In the genomic region with DNA sequence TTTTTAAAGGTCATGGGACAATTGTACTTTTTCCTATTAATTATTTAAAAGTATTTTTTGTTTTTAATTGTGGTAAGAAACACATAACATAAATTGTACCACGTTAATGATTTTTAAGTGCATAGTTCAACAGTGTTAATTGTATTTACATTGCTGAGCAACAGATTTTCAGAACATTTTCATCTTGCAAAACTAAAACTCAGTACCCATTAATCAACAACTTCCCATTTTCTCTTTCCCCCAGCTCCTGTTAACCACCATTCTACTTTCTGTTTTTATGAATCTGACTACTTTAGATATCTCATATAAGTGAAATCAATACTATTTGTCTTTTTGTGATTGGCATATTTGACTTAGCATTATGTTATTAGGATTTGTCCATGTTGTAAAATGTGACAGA, we compare ENCODE assay signal across 25 cellular contexts.
"Had no signal": no experiment of that assay in that cellular context is flagged by ENCODE, and none has a peak within 500 bp of the region (broad histone marks: within the 10 kb centered on the region; RNA-seq: fewer than 3 reads in every experiment).

No MANE protein-coding gene starts in this region.

- FAIRE-seq: keratinocyte had no signal

- DNase-seq: activated CD4-positive, alpha-beta memory T cell treated with anti-CD3 and anti-CD28 coated beads, Interleukin-2, amount 10 ng/mL, durations not matched to agents 7 days and 5 days; activated CD4-positive, alpha-beta T cell treated with anti-CD3 and anti-CD28 coated beads, Interleukin-2, amount 10 ng/mL, durations not matched to agents 24 days and 14 days; activated effector memory CD4-positive, alpha-beta T cell treated with Interleukin-2 at 50 U/mL for 16 hours; activated naive CD4-positive, alpha-beta T cell treated with anti-CD3 and anti-CD28 coated beads for 36 hours; activated naive CD8-positive, alpha-beta T cell treated with anti-CD3 and anti-CD28 coated beads, Interleukin-2, amount 10 ng/mL, durations not matched to agents 7 days and 5 days; activated T-cell treated with anti-CD3 and anti-CD28 coated beads, Interleukin-2, amount 50 U/mL, for 72 hours; amygdala; effector memory CD4-positive, alpha-beta T cell; lower lobe of right lung; mesendoderm; naive B cell; nucleus accumbens; posterior cingulate gyrus; right lobe of liver; stimulated activated CD4-positive, alpha-beta T cell treated with anti-CD3 and anti-CD28 coated beads, Interleukin-2, amount 100 ng/mL, for 24 hours; stimulated activated naive CD8-positive, alpha-beta T cell treated with anti-CD3 and anti-CD28 coated beads, Interleukin-15, amount 100 ng/mL, for 72 hours; tibial artery had no signal

- H3K9me3 ChIP-seq: lower lobe of right lung, right lobe of liver, tibial artery had no signal

- H3K36me3 ChIP-seq: lower lobe of right lung, right lobe of liver, tibial artery had no signal

- H3K4me1 Mint-ChIP-seq: activated CD4-positive, alpha-beta memory T cell treated with anti-CD3 and anti-CD28 coated beads, Interleukin-2, amount 10 ng/mL, durations not matched to agents 7 days and 5 days; activated CD4-positive, alpha-beta T cell treated with anti-CD3 and anti-CD28 coated beads, Interleukin-2, amount 10 ng/mL, durations not matched to agents 24 days and 14 days; activated naive CD8-positive, alpha-beta T cell treated with anti-CD3 and anti-CD28 coated beads, Interleukin-2, amount 10 ng/mL, durations not matched to agents 7 days and 5 days; naive B cell; stimulated activated effector memory CD8-positive, alpha-beta T cell treated with anti-CD3 and anti-CD28 coated beads, Interleukin-12 subunit alpha, Interleukin-12 subunit beta, amount 100 ng/mL, for 72 hours; stimulated activated naive CD8-positive, alpha-beta T cell treated with anti-CD3 and anti-CD28 coated beads, Interleukin-15, amount 100 ng/mL, for 72 hours had no signal

- H3K4me3 Mint-ChIP-seq: activated CD4-positive, alpha-beta memory T cell treated with anti-CD3 and anti-CD28 coated beads, Interleukin-2, amount 10 ng/mL, durations not matched to agents 7 days and 5 days; activated CD4-positive, alpha-beta T cell treated with anti-CD3 and anti-CD28 coated beads, Interleukin-2, amount 10 ng/mL, durations not matched to agents 24 days and 14 days; activated naive CD4-positive, alpha-beta T cell treated with anti-CD3 and anti-CD28 coated beads for 36 hours; activated naive CD8-positive, alpha-beta T cell treated with anti-CD3 and anti-CD28 coated beads, Interleukin-2, amount 10 ng/mL, durations not matched to agents 7 days and 5 days; activated T-cell treated with anti-CD3 and anti-CD28 coated beads, Interleukin-2, amount 50 U/mL, for 72 hours; dendritic cell treated with granulocyte-macrophage colony-stimulating factor and Interleukin-4, amounts not matched to agents 40 ng/mL and 50 ng/mL, for 4 days; stimulated activated effector memory CD8-positive, alpha-beta T cell treated with anti-CD3 and anti-CD28 coated beads, Interleukin-12 subunit alpha, Interleukin-12 subunit beta, amount 100 ng/mL, for 72 hours; stimulated activated naive CD8-positive, alpha-beta T cell treated with anti-CD3 and anti-CD28 coated beads, Interleukin-15, amount 100 ng/mL, for 72 hours had no signal

- H3K4me3 ChIP-seq: lower lobe of right lung, right lobe of liver, skin epidermis, tibial artery had no signal

- H3K27me3 Mint-ChIP-seq: activated CD4-positive, alpha-beta memory T cell treated with anti-CD3 and anti-CD28 coated beads, Interleukin-2, amount 10 ng/mL, durations not matched to agents 7 days and 5 days; activated CD4-positive, alpha-beta T cell treated with anti-CD3 and anti-CD28 coated beads, Interleukin-2, amount 10 ng/mL, durations not matched to agents 24 days and 14 days; activated naive CD8-positive, alpha-beta T cell treated with anti-CD3 and anti-CD28 coated beads, Interleukin-2, amount 10 ng/mL, durations not matched to agents 7 days and 5 days; dendritic cell treated with granulocyte-macrophage colony-stimulating factor and Interleukin-4, amounts not matched to agents 40 ng/mL and 50 ng/mL, for 4 days; naive B cell; stimulated activated naive CD8-positive, alpha-beta T cell treated with anti-CD3 and anti-CD28 coated beads, Interleukin-15, amount 100 ng/mL, for 72 hours had no signal

- H3K4me1 ChIP-seq: foreskin keratinocyte, lower lobe of right lung, right lobe of liver, tibial artery had no signal

- H3K27ac Mint-ChIP-seq: activated CD4-positive, alpha-beta memory T cell treated with anti-CD3 and anti-CD28 coated beads, Interleukin-2, amount 10 ng/mL, durations not matched to agents 7 days and 5 days; activated CD4-positive, alpha-beta T cell treated with anti-CD3 and anti-CD28 coated beads, Interleukin-2, amount 10 ng/mL, durations not matched to agents 24 days and 14 days; activated naive CD4-positive, alpha-beta T cell treated with anti-CD3 and anti-CD28 coated beads for 36 hours; activated naive CD8-positive, alpha-beta T cell treated with anti-CD3 and anti-CD28 coated beads, Interleukin-2, amount 10 ng/mL, durations not matched to agents 7 days and 5 days; activated T-cell treated with anti-CD3 and anti-CD28 coated beads, Interleukin-2, amount 50 U/mL, for 72 hours; dendritic cell treated with granulocyte-macrophage colony-stimulating factor and Interleukin-4, amounts not matched to agents 40 ng/mL and 50 ng/mL, for 4 days; naive B cell; stimulated activated effector memory CD8-positive, alpha-beta T cell treated with anti-CD3 and anti-CD28 coated beads, Interleukin-12 subunit alpha, Interleukin-12 subunit beta, amount 100 ng/mL, for 72 hours; stimulated activated naive CD8-positive, alpha-beta T cell treated with anti-CD3 and anti-CD28 coated beads, Interleukin-15, amount 100 ng/mL, for 72 hours had no signal

- ATAC-seq: activated CD4-positive, CD25-positive, alpha-beta regulatory T cell treated with anti-CD3 and anti-CD28 coated beads, Interleukin-2, amount 50 U/mL, for 24 hours; activated T-cell treated with anti-CD3 and anti-CD28 coated beads, Interleukin-2, amount 50 U/mL, for 72 hours; foreskin keratinocyte; left lobe of liver; lower lobe of right lung; right lobe of liver; stimulated activated effector memory CD8-positive, alpha-beta T cell treated with anti-CD3 and anti-CD28 coated beads, Interleukin-12 subunit alpha, Interleukin-12 subunit beta, amount 100 ng/mL, for 72 hours; stimulated activated naive CD8-positive, alpha-beta T cell treated with anti-CD3 and anti-CD28 coated beads, Interleukin-15, amount 100 ng/mL, for 72 hours had no signal

- H3K36me3 Mint-ChIP-seq: activated naive CD8-positive, alpha-beta T cell treated with anti-CD3 and anti-CD28 coated beads, Interleukin-2, amount 10 ng/mL, durations not matched to agents 7 days and 5 days; naive B cell; stimulated activated effector memory CD8-positive, alpha-beta T cell treated with anti-CD3 and anti-CD28 coated beads, Interleukin-12 subunit alpha, Interleukin-12 subunit beta, amount 100 ng/mL, for 72 hours had no signal

- H3K27ac ChIP-seq: foreskin keratinocyte, lower lobe of right lung, right lobe of liver, skin epidermis, tibial artery, VCaP had no signal

- H3K9me3 Mint-ChIP-seq: activated CD4-positive, alpha-beta memory T cell treated with anti-CD3 and anti-CD28 coated beads, Interleukin-2, amount 10 ng/mL, durations not matched to agents 7 days and 5 days; activated CD4-positive, alpha-beta T cell treated with anti-CD3 and anti-CD28 coated beads, Interleukin-2, amount 10 ng/mL, durations not matched to agents 24 days and 14 days; activated naive CD8-positive, alpha-beta T cell treated with anti-CD3 and anti-CD28 coated beads, Interleukin-2, amount 10 ng/mL, durations not matched to agents 7 days and 5 days; dendritic cell treated with granulocyte-macrophage colony-stimulating factor and Interleukin-4, amounts not matched to agents 40 ng/mL and 50 ng/mL, for 4 days had no signal
